16 cellular contexts compared by ENCODE assay signal in genomic region chr11:72378704-72379383, GRCh38. TPM values are rescaled to one million over a fixed set of nuclear protein-coding genes. Genes with fewer than 3 reads are reported as not detected.
DNase-seq lines count a peak whose midpoint lies in the region; ATAC-seq and TF ChIP-seq lines count a peak whose summit lies in the region.
"Had no signal": no experiment of that assay in that cellular context is flagged by ENCODE, and none has a peak within 500 bp of the region (broad histone marks: within the 10 kb centered on the region; RNA-seq: fewer than 3 reads in every experiment).

No MANE protein-coding gene starts in this region.

- WGBS in tibial nerve, 2 donors, result 69 to 81% methylated on average over 7 of the region's 7 CpGs
- 69% methylated on average over 5 of the region's 7 CpGs for WGBS in mammary epithelial cell (ENCODE audit: low coverage, missing lambda C conversion rate)

- H3K36me3 Mint-ChIP-seq in nephron (ENCODE audit: low read depth), result peaks cover 10% of the 10 kb centered on the region

- no peak for TF ChIP-seq POLR2A in tibial nerve (IDR thresholded peaks at IDR 0.05)

- H3K4me1 Mint-ChIP-seq in nephron, result peaks cover 20% of the 10 kb centered on the region
- H3K4me1 Mint-ChIP-seq: activated CD4-positive, alpha-beta memory T cell treated with anti-CD3 and anti-CD28 coated beads, Interleukin-2, amount 10 ng/mL, durations not matched to agents 7 days and 5 days had no signal

- peak overlapping the region; percentile 20 to 32 (median 26) for H3K27ac Mint-ChIP-seq in nephron
- H3K27ac Mint-ChIP-seq: activated CD4-positive, alpha-beta memory T cell treated with anti-CD3 and anti-CD28 coated beads, Interleukin-2, amount 10 ng/mL, durations not matched to agents 7 days and 5 days; stimulated activated memory B cell treated with anti-CD40 and anti-IgM and Interleukin-4, amounts not matched to agents 10 μg/mL and 1 μg/mL and 100 μg/mL, for 72 hours had no signal

- peak in 42 of 58 donors; percentile 8 to 73 (median 36) for DNase-seq in anterior cingulate cortex (lab: John Stamatoyannopoulos, UW)
- peak in 36 of 42 donors; percentile 7 to 79 (median 46) for DNase-seq in head of caudate nucleus
- DNase-seq in tibial nerve (ENCODE audit: low spot score in 2 of 2), result peak; percentile 34 to 65
- DNase-seq in activated CD8-positive, alpha-beta memory T cell treated with anti-CD3 and anti-CD28 coated beads for 24 hours, result no peak
- DNase-seq in mammary epithelial cell, result no peak
- DNase-seq in NCI-H524 treated with DMSO at 0.1 percent for 48 hours (lab: John Stamatoyannopoulos, UW), result no peak
- DNase-seq: activated CD4-positive, alpha-beta memory T cell treated with anti-CD3 and anti-CD28 coated beads, Interleukin-2, amount 10 ng/mL, durations not matched to agents 7 days and 5 days; COR-L47; NCI-H1417; NCI-H69; stimulated activated CD4-positive, alpha-beta T cell treated with anti-CD3 and anti-CD28 coated beads, Interleukin-2, amount 100 ng/mL, for 24 hours; T1000 had no signal

- no peak overlapping the region for H3K9ac ChIP-seq in mammary epithelial cell (ENCODE audit: insufficient read depth, low read length)

- H3K27ac ChIP-seq in tibial nerve (no peak overlapping the region), mammary epithelial cell (ENCODE audit: insufficient read depth, low read depth, low read length) (no peak overlapping the region)

- H2AFZ ChIP-seq in mammary epithelial cell (ENCODE audit: low read depth, low read length), result no peak overlapping the region

- dilution Hi-C loops in mammary epithelial cell (cut with HindIII; ENCODE audit: low sequenced_read_pairs), result no loop called here

- peaks cover 11% of the 10 kb centered on the region for H3K9me3 Mint-ChIP-seq in nephron

- H3K36me3 ChIP-seq in tibial nerve, result peaks cover 0 to 14% (median 0%) of the 10 kb centered on the region in 3 donors
- no peaks in the 10 kb centered on the region for H3K36me3 ChIP-seq in mammary epithelial cell (ENCODE audit: insufficient read depth, low read length)

- no peaks in the 10 kb centered on the region for H3K27me3 Mint-ChIP-seq in nephron (ENCODE audit: low read depth)
- H3K27me3 Mint-ChIP-seq: activated CD4-positive, alpha-beta memory T cell treated with anti-CD3 and anti-CD28 coated beads, Interleukin-2, amount 10 ng/mL, durations not matched to agents 7 days and 5 days; stimulated activated memory B cell treated with anti-CD40 and anti-IgM and Interleukin-4, amounts not matched to agents 10 μg/mL and 1 μg/mL and 100 μg/mL, for 72 hours had no signal

- CTCF ChIA-PET in mammary epithelial cell (lab: Charles Lee; ENCODE audit: low non-redundant PET), result no interaction called here

- no TSS peak for BruUV-seq in mammary epithelial cell (replicated peaks; lab: Mats Ljungman, UMichigan)

- H3K4me1 ChIP-seq in tibial nerve (peaks cover 0 to 8% (median 0%) of the 10 kb centered on the region in 4 donors), mammary epithelial cell (ENCODE audit: insufficient read depth, low read length) (no peaks in the 10 kb centered on the region)

- peaks cover 22% of the 10 kb centered on the region for H3K79me2 ChIP-seq in mammary epithelial cell (ENCODE audit: insufficient read depth, low read length)

- H3K9me3 ChIP-seq in tibial nerve, result peaks cover 0 to 10% (median 2%) of the 10 kb centered on the region in 4 donors
- H3K9me3 ChIP-seq in mammary epithelial cell (replicated peaks; ENCODE audit: insufficient read depth, low read length), result no peaks in the 10 kb centered on the region

- H3K27me3 ChIP-seq in tibial nerve, result no peaks in the 10 kb centered on the region
- no peaks in the 10 kb centered on the region for H3K27me3 ChIP-seq in mammary epithelial cell (ENCODE audit: insufficient read depth, low read length)

- in situ Hi-C loops in mammary epithelial cell (cut with MboI; ENCODE audit: low sequenced_read_pairs in 2 of 2), result no loop called here

- intact Hi-C loops in head of caudate nucleus (cut with DNase I) (no loop called here), mammary epithelial cell (cut with micrococcal nuclease) (no loop called here)

- TF ChIP-seq CTCF in nephron (IDR thresholded peaks at IDR 0.05; ENCODE audit: unreplicated experiment in 3 of 3), result no peak
- TF ChIP-seq CTCF in tibial nerve (IDR thresholded peaks at IDR 0.05), result no peak
- no peak for TF ChIP-seq CTCF in mammary epithelial cell (conservative IDR thresholded peaks at IDR 0.05 in 1 of 2, IDR thresholded peaks at IDR 0.05 in 1 of 2; ENCODE audit: extremely low read depth in 1 of 2, insufficient read depth in 1 of 2, low read depth in 1 of 2, low read length in 2 of 2)

- H3K4me2 ChIP-seq in mammary epithelial cell (ENCODE audit: insufficient read depth, low read depth, low read length), result no peak overlapping the region

- H3K4me3 Mint-ChIP-seq in nephron, result no peak overlapping the region
- H3K4me3 Mint-ChIP-seq: activated CD4-positive, alpha-beta memory T cell treated with anti-CD3 and anti-CD28 coated beads, Interleukin-2, amount 10 ng/mL, durations not matched to agents 7 days and 5 days; stimulated activated memory B cell treated with anti-CD40 and anti-IgM and Interleukin-4, amounts not matched to agents 10 μg/mL and 1 μg/mL and 100 μg/mL, for 72 hours had no signal

- H3K4me3 ChIP-seq in tibial nerve (no peak overlapping the region), mammary epithelial cell (replicated peaks in 1 of 3; ENCODE audit: insufficient read depth in 1 of 3, low read depth in 2 of 3, low read length in 3 of 3) (no peak overlapping the region)
- H3K4me3 ChIP-seq: coronary artery had no signal

- no peaks in the 10 kb centered on the region for H4K20me1 ChIP-seq in mammary epithelial cell (ENCODE audit: insufficient read depth, low read length)

- no peak for ATAC-seq in HG02884 (IDR thresholded peaks at IDR 0.05; ENCODE audit: unreplicated experiment)
- ATAC-seq: stimulated activated memory B cell treated with anti-CD40 and anti-IgM and Interleukin-4, amounts not matched to agents 10 μg/mL and 1 μg/mL and 100 μg/mL, for 72 hours had no signal

- TF ChIP-seq EP300 in tibial nerve (IDR thresholded peaks at IDR 0.05), result no peak

RNA-seq across cellular contexts. Expression of gene CLPB, which starts 55.5 kb away (rescaled TPM):
- total RNA-seq in tibial nerve (10 to 100 TPM; 19.4 to 37.8 (median 27.1) TPM), mammary epithelial cell (10 to 100 TPM; 33.2 to 42.7 TPM)
- polyA plus RNA-seq in mammary epithelial cell, result 30.7 TPM
- polyA minus RNA-seq in mammary epithelial cell, result 97.3 TPM

Comparison
In these comparisons a context has a peak if more than half of its experiments do, and no peak if none do; other contexts are left out.
1. DNase-seq: peak in anterior cingulate cortex (42 of 58), head of caudate nucleus (36 of 42) and tibial nerve (2 of 2); none in activated CD8-positive, alpha-beta memory T cell treated with anti-CD3 and anti-CD28 coated beads for 24 hours (single experiment), mammary epithelial cell (single experiment) and NCI-H524 treated with DMSO at 0.1 percent for 48 hours (single experiment).